Comparison of ENCODE assay signal across 8 cellular contexts in the genomic region with DNA sequence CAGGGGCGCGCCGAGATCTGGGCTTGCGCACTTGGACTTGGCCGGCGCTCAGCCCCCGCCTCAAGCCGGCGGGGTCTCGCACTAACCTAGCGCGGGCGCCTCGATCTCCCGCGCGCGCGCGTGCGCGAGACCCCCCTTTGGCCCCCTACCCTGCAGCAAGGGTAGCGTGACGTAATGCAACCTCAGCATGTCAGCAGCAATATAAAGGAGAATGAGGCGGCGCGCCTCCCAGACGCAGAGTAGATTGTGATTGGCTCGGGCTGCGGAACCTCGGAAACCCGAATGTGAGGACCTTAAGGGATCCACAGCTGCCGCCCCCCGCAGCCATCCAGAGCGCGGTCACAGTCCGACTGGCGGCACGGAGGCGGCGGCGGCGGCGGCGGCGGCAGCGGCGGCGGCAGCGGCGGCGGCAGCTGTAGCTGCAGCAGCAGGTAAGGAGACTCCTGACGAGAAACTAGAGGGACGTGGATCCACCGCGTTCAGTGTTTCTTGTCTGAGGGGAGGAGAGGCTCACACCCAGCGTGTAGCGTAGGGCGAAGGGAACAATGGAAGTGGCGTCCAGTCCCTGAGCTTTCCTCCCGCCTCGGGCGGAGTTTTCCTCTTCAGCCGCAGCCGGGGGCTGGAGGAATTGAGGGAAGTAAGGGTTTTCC. TPM values are rescaled to one million over a fixed set of nuclear protein-coding genes. Genes with fewer than 3 reads are reported as not detected.
DNase-seq lines count a peak whose midpoint lies in the region; ATAC-seq and TF ChIP-seq lines count a peak whose summit lies in the region.

Gene SATL1 (minus strand): TSS at position 19 of the 650 bp plus-strand sequence. CDS start 134,811 bp downstream, outside the sequence.
Gene ZNF711 (plus strand): TSS at position 231 of the 650 bp plus-strand sequence. CDS start 3,582 bp downstream, outside the sequence.

- TF ChIP-seq CTCF in HFF-Myc (IDR thresholded peaks at IDR 0.05; ENCODE audit: low read depth, low read length, missing control alignments) (no peak), upper lobe of left lung (IDR thresholded peaks at IDR 0.05) (no peak)

- no peak for TF ChIP-seq EP300 in upper lobe of left lung (IDR thresholded peaks at IDR 0.05)

- peak within 1 kb of the TSS in 1 of 4 donors; percentile 42 for H3K27ac ChIP-seq in upper lobe of left lung

- WGBS in upper lobe of left lung, 2 donors: 39% methylated on average over 65 of the region's 65 CpGs; no CpG with 5 or more reads in 1 of the 2 donors

- no peaks in the 10 kb centered on the region for H3K4me1 ChIP-seq in mucosa of stomach (ENCODE audit: control insufficient read depth, insufficient read depth, low read length)
- no peaks in the 10 kb centered on the region for H3K4me1 ChIP-seq in upper lobe of left lung

- H3K36me3 ChIP-seq in mucosa of stomach (ENCODE audit: control insufficient read depth, insufficient read depth, low read length) (no peaks in the 10 kb centered on the region), upper lobe of left lung (no peaks in the 10 kb centered on the region)

- peak; percentile 34 to 72 for ATAC-seq in upper lobe of left lung (ENCODE audit: low FRiP score in 2 of 2)

- DNase-seq in HFF-Myc (ENCODE audit: extremely low read depth, low read depth): no peak
- peak; percentile 83 for DNase-seq in NCI-H2081 treated with DMSO at 0.1 percent for 48 hours (lab: John Stamatoyannopoulos, UW)
- peak; percentile 51 for DNase-seq in activated CD8-positive, alpha-beta memory T cell treated with anti-CD3 and anti-CD28 coated beads, Interleukin-2, amount 50 U/mL, for 48 hours
- peak; percentile 0 for DNase-seq in fibroblast of gingiva (ENCODE audit: low read depth)
- peak; percentile 29 to 82 for DNase-seq in upper lobe of left lung
- DNase-seq in NK-92 treated with Interleukin-12 subunit alpha and Interleukin-12 subunit beta, amount 100 ng/mL, for 24 hours (lab: John Stamatoyannopoulos, UW): no peak

- H3K9me3 ChIP-seq in mucosa of stomach (ENCODE audit: control insufficient read depth, low read length): no peaks in the 10 kb centered on the region
- no peaks in the 10 kb centered on the region for H3K9me3 ChIP-seq in upper lobe of left lung

- H3K4me3 ChIP-seq in GM08714 (ENCODE audit: low read length): peak within 1 kb of the TSS; percentile 82
- peak within 1 kb of the TSS; percentile 64 for H3K4me3 ChIP-seq in HFF-Myc (replicated peaks; ENCODE audit: low read depth, low read length)
- peak within 1 kb of the TSS; percentile 19 for H3K4me3 ChIP-seq in mucosa of stomach (ENCODE audit: low read length)
- H3K4me3 ChIP-seq in upper lobe of left lung: peak within 1 kb of the TSS; percentile 16 to 63 (median 50)

- H3K27me3 ChIP-seq in mucosa of stomach (ENCODE audit: control insufficient read depth, insufficient read depth, low read length) (no peaks in the 10 kb centered on the region), upper lobe of left lung (no peaks in the 10 kb centered on the region)

- peak within 1 kb of the TSS; percentile 61 for H3K9ac ChIP-seq in mucosa of stomach (ENCODE audit: low read length)

- TF ChIP-seq POLR2A in upper lobe of left lung (IDR thresholded peaks at IDR 0.05): no peak

RNA-seq across cellular contexts. Expression of gene SATL1, which starts in this region (rescaled TPM):
- total RNA-seq in upper lobe of left lung: not detected

RNA-seq across cellular contexts. Expression of gene ZNF711, which starts in this region (rescaled TPM):
- 1 to 10 TPM in 4 of 6 donors, under 1 TPM in 2; 0.49 to 3.0 (median 1.1) TPM for total RNA-seq in upper lobe of left lung

Comparison
In these comparisons a context has a peak if more than half of its experiments do, and no peak if none do; other contexts are left out.
1. H3K4me3 ChIP-seq: peak in every context shown above with its lines; median percentile 82 in GM08714; 64 in HFF-Myc; 50 in upper lobe of left lung; 19 in mucosa of stomach.
2. DNase-seq: peak in NCI-H2081 treated with DMSO at 0.1 percent for 48 hours (single experiment), activated CD8-positive, alpha-beta memory T cell treated with anti-CD3 and anti-CD28 coated beads, Interleukin-2, amount 50 U/mL, for 48 hours (single experiment), fibroblast of gingiva (single experiment) and upper lobe of left lung (2 of 2); none in HFF-Myc (single experiment) and NK-92 treated with Interleukin-12 subunit alpha and Interleukin-12 subunit beta, amount 100 ng/mL, for 24 hours (single experiment).